ENCODE assay signal across 20 cellular contexts in genomic region chr1:211991695-211992094, GRCh38.
"Had no signal": no experiment of that assay in that cellular context is flagged by ENCODE, and none has a peak within 500 bp of the region (broad histone marks: within the 10 kb centered on the region; RNA-seq: fewer than 3 reads in every experiment).

No MANE protein-coding gene starts in this region.

- ATAC-seq: K562, Panc1, PC-3 had no signal

- DNase-seq: MV-4-11; NCI-H1048; NCI-H1105; NCI-H1417; NCI-H1436 treated with DMSO at 0.1 percent for 48 hours; NCI-H1694; NCI-H187 treated with DMSO at 0.1 percent for 48 hours; NCI-H2029 treated with DMSO at 0.1 percent for 48 hours; NCI-H2171 treated with DMSO at 0.1 percent for 48 hours; NCI-H345; NCI-H446 treated with DMSO at 0.1 percent for 48 hours; NCI-H510A treated with DMSO at 0.1 percent for 48 hours; NCI-H526; NCI-H82; NK-92 treated with Interleukin-12 subunit alpha and Interleukin-12 subunit beta, amount 100 ng/mL, for 24 hours; PC-3; SIG-M5 had no signal

- H3K4me3 Mint-ChIP-seq: IgD-negative memory B cell had no signal

- H3K27me3 Mint-ChIP-seq: IgD-negative memory B cell had no signal

- H3K27ac Mint-ChIP-seq: IgD-negative memory B cell had no signal

- H3K9me3 Mint-ChIP-seq: IgD-negative memory B cell had no signal
